In the genomic region with DNA sequence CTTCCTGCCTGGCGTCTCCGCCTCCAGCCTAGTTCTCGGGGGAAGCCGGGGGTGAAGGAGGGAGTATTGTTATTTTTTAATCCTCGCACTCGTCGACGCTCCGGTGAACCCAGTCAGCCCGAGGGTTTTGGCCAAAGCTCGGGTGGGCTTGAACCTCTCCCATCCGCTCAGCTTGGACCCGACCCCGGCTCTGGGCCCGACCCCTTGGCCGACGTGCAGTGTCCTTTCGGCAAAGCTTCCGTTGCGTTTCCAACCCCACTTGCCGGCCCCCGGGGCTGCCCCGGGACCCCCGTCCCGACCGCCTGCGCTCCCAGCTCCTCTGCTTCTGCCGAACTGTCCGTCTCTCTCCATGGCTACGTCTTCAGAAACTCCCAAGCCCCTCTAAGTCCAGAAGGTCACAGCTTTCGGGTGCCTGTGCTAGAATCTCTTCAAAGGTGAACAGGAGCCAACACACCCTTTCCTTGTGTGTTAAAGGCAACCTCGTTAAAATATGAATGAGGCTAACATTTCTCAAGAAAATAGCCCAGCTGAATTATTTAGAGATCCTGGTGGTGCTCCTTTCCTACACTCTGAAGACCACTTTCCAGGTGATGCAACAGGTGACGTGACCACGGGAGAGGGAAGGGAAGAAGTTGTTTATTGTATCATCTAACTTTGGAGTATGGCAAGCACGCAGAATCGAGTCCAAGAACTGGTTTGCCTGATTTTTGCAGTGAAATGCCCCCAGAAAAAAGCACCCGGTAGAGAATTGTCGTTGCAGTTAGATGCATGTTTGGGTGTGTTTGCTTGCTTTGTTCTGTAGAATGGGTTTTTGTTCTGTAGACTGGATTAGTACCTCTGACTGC, we compare ENCODE assay signal across 8 cellular contexts. TPM values are rescaled to one million over a fixed set of nuclear protein-coding genes. Genes with fewer than 3 reads are reported as not detected.
A peak's percentile ranks its signal among the peaks of the same experiment; 100 is the strongest.
DNase-seq lines count a peak whose midpoint lies in the region; ATAC-seq and TF ChIP-seq lines count a peak whose summit lies in the region.

No MANE protein-coding gene starts in this region.

- H3K4me3 ChIP-seq in Jurkat, Clone E6-1 (ENCODE audit: low read length) = peak overlapping the region; percentile 86
- H3K4me3 ChIP-seq in brain microvascular endothelial cell (ENCODE audit: low read depth, low read length) (peak overlapping the region; percentile 87), lower leg skin (ENCODE audit: low read depth, poor library complexity, severe bottlenecking) (peak overlapping the region; percentile 94)

- intact Hi-C loops in lower leg skin (cut with DNase I; ENCODE audit: low total_unique reads) = no loop called here

- 2% methylated on average over 38 of the region's 38 CpGs for WGBS in lower leg skin, 2 donors

- H3K27me3 ChIP-seq in brain microvascular endothelial cell (replicated peaks) = no peaks in the 10 kb centered on the region

- H3K27ac ChIP-seq in brain microvascular endothelial cell = peak overlapping the region; percentile 75

- no peak for TF ChIP-seq POLR2A in lower leg skin (IDR thresholded peaks at IDR 0.05)

- ATAC-seq in HG02610 (IDR thresholded peaks at IDR 0.05; ENCODE audit: unreplicated experiment) (no peak), HG02763 (IDR thresholded peaks at IDR 0.05; ENCODE audit: unreplicated experiment) (no peak)

- no peak for TF ChIP-seq CTCF in brain microvascular endothelial cell (IDR thresholded peaks at IDR 0.05; ENCODE audit: low read depth, low read length, missing control alignments)
- TF ChIP-seq CTCF in lower leg skin (IDR thresholded peaks at IDR 0.05) = no peak

- H3K36me3 ChIP-seq in brain microvascular endothelial cell (replicated peaks) = peaks cover 5% of the 10 kb centered on the region

- DNase-seq in Daoy (ENCODE audit: low read depth) = peak; percentile 22
- no peak for DNase-seq in Jurkat, Clone E6-1 (ENCODE audit: low read depth, low spot score)
- DNase-seq in brain microvascular endothelial cell = no peak
- peak in 1 of 2 donors; percentile 35 for DNase-seq in lower leg skin (ENCODE audit: low spot score in 2 of 2)
- no peak for DNase-seq in NCI-H2029 treated with DMSO at 0.1 percent for 48 hours (lab: John Stamatoyannopoulos, UW)
- DNase-seq in NOMO-1 treated with dmso at 0.1 percent for 144 hours (lab: John Stamatoyannopoulos, UW; ENCODE audit: unreplicated experiment) = no peak

- in situ Hi-C loops in brain microvascular endothelial cell (cut with HindIII; ENCODE audit: low pct_ligation_motif_present, low sequenced_read_pairs) = no loop called here

RNA-seq across cellular contexts. Expression of a gene that starts 0.7 kb away (rescaled TPM):
- 56.2 and 61.4 TPM in 2 replicates for total RNA-seq in Daoy (2014; rRNA removed; shearing (Covaris generic))
- 31.7 TPM for polyA plus RNA-seq in Jurkat, Clone E6-1 (2012; ENCODE audit: insufficient read depth, insufficient read length)
- total RNA-seq in lower leg skin = 10 to 100 TPM; 25.2 to 30.2 (median 29.9) TPM
